10 cellular contexts compared by ENCODE assay signal in genomic region chr14:49908433-49908782, GRCh38. TPM values are rescaled to one million over a fixed set of nuclear protein-coding genes. Genes with fewer than 3 reads are reported as not detected.
DNase-seq lines count a peak whose midpoint lies in the region; TF ChIP-seq lines count a peak whose summit lies in the region.
"Had no signal": no experiment of that assay in that cellular context is flagged by ENCODE, and none has a peak within 500 bp of the region (broad histone marks: within the 10 kb centered on the region; RNA-seq: fewer than 3 reads in every experiment).

No MANE protein-coding gene starts in this region.

- H3K36me3 Mint-ChIP-seq in dendritic cell treated with granulocyte-macrophage colony-stimulating factor and Interleukin-4, amounts not matched to agents 40 ng/mL and 50 ng/mL, for 4 days (ENCODE audit: low read depth), result no peaks in the 10 kb centered on the region

- H3K9me3 ChIP-seq in skeletal muscle satellite cell (replicated peaks; ENCODE audit: low read length), result no peaks in the 10 kb centered on the region

- H3K36me3 ChIP-seq in skeletal muscle satellite cell (ENCODE audit: insufficient read depth, low read length), result no peaks in the 10 kb centered on the region

- H3K4me1 ChIP-seq in skeletal muscle satellite cell (ENCODE audit: control insufficient read depth, insufficient read depth, low read length), result peaks cover 37% of the 10 kb centered on the region

- peak; percentile 61 for DNase-seq in HCEC 1CT
- DNase-seq in RWPE1 (ENCODE audit: low spot score), result peak; percentile 67
- no peak for DNase-seq in epidermal melanocyte (ENCODE audit: insufficient read length, low spot score)
- DNase-seq in stimulated activated CD4-positive, alpha-beta T cell treated with anti-CD3 and anti-CD28 coated beads, Interleukin-2, amount 100 ng/mL, for 24 hours, result no peak
- DNase-seq in GM19238 (ENCODE audit: insufficient read length, low spot score), result no peak
- DNase-seq: cerebellar nuclear complex; NCI-H446; stimulated activated CD4-positive, alpha-beta T cell treated with anti-CD3 and anti-CD28 coated beads, Interleukin-2, amount 100 ng/mL, for 48 hours had no signal

- H3K4me1 Mint-ChIP-seq in dendritic cell treated with granulocyte-macrophage colony-stimulating factor and Interleukin-4, amounts not matched to agents 40 ng/mL and 50 ng/mL, for 4 days (ENCODE audit: low read depth), result peaks cover 32% of the 10 kb centered on the region

- no peak overlapping the region for H3K4me3 Mint-ChIP-seq in dendritic cell treated with granulocyte-macrophage colony-stimulating factor and Interleukin-4, amounts not matched to agents 40 ng/mL and 50 ng/mL, for 4 days

- no peaks in the 10 kb centered on the region for H3K27me3 ChIP-seq in skeletal muscle satellite cell (ENCODE audit: control insufficient read depth, insufficient read depth, low read length)

- H3K27me3 Mint-ChIP-seq in dendritic cell treated with granulocyte-macrophage colony-stimulating factor and Interleukin-4, amounts not matched to agents 40 ng/mL and 50 ng/mL, for 4 days, result no peaks in the 10 kb centered on the region

- peak overlapping the region; percentile 71 for H3K9ac ChIP-seq in skeletal muscle satellite cell (ENCODE audit: low read depth, low read length)

- H3K9me3 Mint-ChIP-seq in dendritic cell treated with granulocyte-macrophage colony-stimulating factor and Interleukin-4, amounts not matched to agents 40 ng/mL and 50 ng/mL, for 4 days, result no peaks in the 10 kb centered on the region

- peak overlapping the region; percentile 98 for H3K27ac ChIP-seq in RWPE1

- POLR2A ChIA-PET in RWPE1 (lab: Yijun Ruan, JAX; ENCODE audit: low non-redundant PET), result interaction anchor here (0.7 kb wide), 1 partner anchor 42 kb away, joined by 5 read pairs; no protein-coding TSS in a partner anchor

- intact Hi-C loops in dendritic cell treated with granulocyte-macrophage colony-stimulating factor and Interleukin-4, amounts not matched to agents 40 ng/mL and 50 ng/mL, for 4 days (cut with micrococcal nuclease), result no loop called here

- H3K4me2 ChIP-seq in skeletal muscle satellite cell (ENCODE audit: low read length), result peak overlapping the region; percentile 64

- CTCF ChIA-PET in RWPE1 (lab: Yijun Ruan, JAX), result interaction anchor here (0.7 kb wide), 1 partner anchor 914 kb away, joined by 3 read pairs; no protein-coding TSS in a partner anchor

- TF ChIP-seq CTCF in RWPE1 (conservative IDR thresholded peaks at IDR 0.05; ENCODE audit: low read depth), result no peak

- H3K4me3 ChIP-seq in skeletal muscle satellite cell (ENCODE audit: low read length), result no peak overlapping the region

- H3K27ac Mint-ChIP-seq in dendritic cell treated with granulocyte-macrophage colony-stimulating factor and Interleukin-4, amounts not matched to agents 40 ng/mL and 50 ng/mL, for 4 days, result peak overlapping the region; percentile 83

RNA-seq across cellular contexts. Expression of gene ARF6, which starts 15.5 kb away (rescaled TPM):
- total RNA-seq in skeletal muscle satellite cell (2012; rRNA removed), result 67.9 and 81.0 TPM in 2 replicates

RNA-seq across cellular contexts. Expression of gene NEMF, which starts 55.8 kb away (rescaled TPM):
- total RNA-seq in skeletal muscle satellite cell (2012; rRNA removed), result 40.3 and 40.4 TPM in 2 replicates

Comparison
In these comparisons a context has a peak if more than half of its experiments do, and no peak if none do; other contexts are left out.
1. DNase-seq: peak in HCEC 1CT (single experiment) and RWPE1 (single experiment); none in epidermal melanocyte (single experiment), stimulated activated CD4-positive, alpha-beta T cell treated with anti-CD3 and anti-CD28 coated beads, Interleukin-2, amount 100 ng/mL, for 24 hours (0 of 2) and GM19238 (single experiment).